In the genomic region with DNA sequence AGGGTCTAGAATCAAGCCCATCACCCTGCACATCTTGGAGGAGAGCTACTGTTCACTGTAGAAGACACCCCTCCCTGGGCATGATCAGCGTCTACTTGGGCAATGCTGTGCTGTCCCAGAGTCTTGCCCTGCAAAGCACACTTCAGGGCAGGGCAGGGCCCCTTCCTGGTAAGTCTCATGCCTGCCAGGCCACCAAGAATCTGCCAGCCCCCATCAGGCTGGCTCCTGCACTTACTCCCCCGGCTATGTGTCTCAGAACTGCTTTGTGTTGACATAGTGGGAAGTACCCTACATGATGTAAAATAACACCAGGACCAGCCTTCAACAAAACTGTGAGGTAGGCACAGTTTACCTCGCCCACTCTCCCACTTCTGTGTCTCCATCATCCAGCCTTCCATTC, we compare ENCODE assay signal across 24 cellular contexts. TPM values are rescaled to one million over a fixed set of nuclear protein-coding genes. Genes with fewer than 3 reads are reported as not detected.
DNase-seq lines count a peak whose midpoint lies in the region; ATAC-seq and TF ChIP-seq lines count a peak whose summit lies in the region.
"Had no signal": no experiment of that assay in that cellular context is flagged by ENCODE, and none has a peak within 500 bp of the region (broad histone marks: within the 10 kb centered on the region; RNA-seq: fewer than 3 reads in every experiment).

No MANE protein-coding gene starts in this region.

- no peak for DNase-seq in neuronal stem cell (ENCODE audit: low spot score)
- no peak for DNase-seq in upper lobe of right lung
- no peak for DNase-seq in NCI-H82 (lab: John Stamatoyannopoulos, UW)
- DNase-seq in breast epithelium (ENCODE audit: low spot score in 2 of 2) = no peak
- DNase-seq: CD4-positive, alpha-beta T cell; COR-L47; DND-41; HCEC 1CT; MV-4-11; NCI-H1105 treated with DMSO at 0.1 percent for 48 hours; NCI-H2081; NCI-H2171; NCI-H345; NCI-H524; OCI-M1; SHP77 had no signal

- H2AFZ ChIP-seq in neuronal stem cell (ENCODE audit: low read length) = no peak overlapping the region
- H2AFZ ChIP-seq: GM23338 had no signal

- intact Hi-C loops in upper lobe of right lung (cut with DNase I) (no loop called here), breast epithelium (cut with DNase I; ENCODE audit: low total_unique reads) (loop anchor here (2.0 kb wide), 1 partner anchor 28 kb away; a partner anchor contains a TSS)

- no peak overlapping the region for H4K91ac ChIP-seq in neuronal stem cell (ENCODE audit: low read depth, low read length, poor library complexity)

- no peak overlapping the region for H3K9ac ChIP-seq in neuronal stem cell (ENCODE audit: low read depth, low read length, poor library complexity)
- H3K9ac ChIP-seq: KMS-11 had no signal

- no peak for TF ChIP-seq POLR2A in breast epithelium (IDR thresholded peaks at IDR 0.05)

- H3K36me3 ChIP-seq in neuronal stem cell (replicated peaks in 1 of 2; ENCODE audit: control insufficient read depth in 2 of 2, insufficient read depth in 2 of 2, low read length in 2 of 2) (no peaks in the 10 kb centered on the region), upper lobe of right lung (no peaks in the 10 kb centered on the region), breast epithelium (no peaks in the 10 kb centered on the region)

- no peak overlapping the region for H3K23ac ChIP-seq in neuronal stem cell (ENCODE audit: low read depth, low read length, poor library complexity)

- no peak overlapping the region for H2BK12ac ChIP-seq in neuronal stem cell (ENCODE audit: low read length)

- peak overlapping the region; percentile 5; the same call in 1 of the 2 replicates for H3K27ac ChIP-seq in VCaP
- no peak overlapping the region for H3K27ac ChIP-seq in neuronal stem cell (replicated peaks; ENCODE audit: low read length)
- H3K27ac ChIP-seq in upper lobe of right lung = no peak overlapping the region
- no peak overlapping the region for H3K27ac ChIP-seq in breast epithelium
- H3K27ac ChIP-seq: KMS-11 had no signal

- H2AK5ac ChIP-seq in neuronal stem cell (ENCODE audit: low read depth, low read length) = no peak overlapping the region

- peak; percentile 41 for ATAC-seq in esophagus mucosa
- peak; percentile 20 for ATAC-seq in upper lobe of right lung
- ATAC-seq in GM21528 (IDR thresholded peaks at IDR 0.05; ENCODE audit: low FRiP score, unreplicated experiment) = no peak
- ATAC-seq: GM12878, GM23338 had no signal

- no peak overlapping the region for H2BK15ac ChIP-seq in neuronal stem cell (ENCODE audit: low read length)

- TF ChIP-seq CTCF in VCaP (conservative IDR thresholded peaks at IDR 0.05) (no peak), upper lobe of right lung (IDR thresholded peaks at IDR 0.05) (no peak), breast epithelium (IDR thresholded peaks at IDR 0.05) (no peak)

- no peak overlapping the region for H2BK5ac ChIP-seq in neuronal stem cell (ENCODE audit: low read length)

- H3K9me3 ChIP-seq in neuronal stem cell (replicated peaks in 1 of 2; ENCODE audit: control insufficient read depth in 2 of 2, insufficient read depth in 1 of 2, low read depth in 1 of 2, low read length in 2 of 2) = no peaks in the 10 kb centered on the region
- H3K9me3 ChIP-seq in upper lobe of right lung = no peaks in the 10 kb centered on the region
- H3K9me3 ChIP-seq in breast epithelium = no peaks in the 10 kb centered on the region

- H3K4ac ChIP-seq in neuronal stem cell (ENCODE audit: low read length) = no peak overlapping the region

- H3K27me3 ChIP-seq in neuronal stem cell (ENCODE audit: control insufficient read depth in 3 of 3, insufficient read depth in 3 of 3, low read depth in 1 of 3, low read length in 3 of 3) = peaks cover 0 to 2% (median 0%) of the 10 kb centered on the region in 3 experiments
- no peaks in the 10 kb centered on the region for H3K27me3 ChIP-seq in upper lobe of right lung
- H3K27me3 ChIP-seq in breast epithelium = no peaks in the 10 kb centered on the region

- H3K4me3 ChIP-seq in neuronal stem cell (ENCODE audit: low read length in 2 of 2) = no peak overlapping the region
- H3K4me3 ChIP-seq in upper lobe of right lung = no peak overlapping the region
- H3K4me3 ChIP-seq in breast epithelium = no peak overlapping the region
- H3K4me3 ChIP-seq: GM12878, GM23338 had no signal

- H4K8ac ChIP-seq in neuronal stem cell (ENCODE audit: low read depth, low read length) = no peak overlapping the region

- H3K4me2 ChIP-seq in neuronal stem cell (ENCODE audit: insufficient read depth, low read length, poor library complexity, severe bottlenecking) = no peak overlapping the region
- H3K4me2 ChIP-seq: GM23338, KMS-11 had no signal

- H3K4me1 ChIP-seq in neuronal stem cell (ENCODE audit: control insufficient read depth in 2 of 2, insufficient read depth in 1 of 2, low read depth in 1 of 2, low read length in 2 of 2) (no peaks in the 10 kb centered on the region), upper lobe of right lung (no peaks in the 10 kb centered on the region), breast epithelium (no peaks in the 10 kb centered on the region)

- H3K79me1 ChIP-seq in neuronal stem cell (ENCODE audit: low read depth, low read length) = no peaks in the 10 kb centered on the region

- no CpG with 5 or more reads among the region's 3 CpGs for WGBS in neuronal stem cell (ENCODE audit: extremely low coverage in 2 of 2, insufficient read length in 2 of 2, insufficient replicate concordance in 1 of 2), 2 donors

- peak overlapping the region; percentile 49 for H3K18ac ChIP-seq in neuronal stem cell (ENCODE audit: low read length)

- H3K14ac ChIP-seq in neuronal stem cell (ENCODE audit: low read length) = peak overlapping the region; percentile 57

- H2BK120ac ChIP-seq in neuronal stem cell (ENCODE audit: low read depth, low read length) = no peak overlapping the region

RNA-seq across cellular contexts. Expression of a gene that starts 27.9 kb away (rescaled TPM):
- total RNA-seq in esophagus mucosa (0.24 TPM), upper lobe of right lung (not detected), breast epithelium (not detected)
- 0.08 TPM for polyA plus RNA-seq in neuronal stem cell (2013, experiment 1 of 2)
- polyA plus RNA-seq in neuronal stem cell (2013, experiment 2 of 2) = 0.12 TPM
- total RNA-seq: RPMI7951 had no signal
- polyA plus RNA-seq: BJ had no signal
